In genomic region chrX:70262952-70263567, GRCh38 we compare ENCODE assay signal across 8 cellular contexts. TPM values are rescaled to one million over a fixed set of nuclear protein-coding genes. Genes with fewer than 3 reads are reported as not detected.
DNase-seq lines count a peak whose midpoint lies in the region; ATAC-seq, FAIRE-seq and TF ChIP-seq lines count a peak whose summit lies in the region.

No MANE protein-coding gene starts in this region.

- ATAC-seq in HG02885 (IDR thresholded peaks at IDR 0.05; ENCODE audit: poor library complexity, unreplicated experiment), result no peak

- FAIRE-seq in H54 (lab: Jason Lieb, UNC), result no peak

- DNase-seq in Daoy (ENCODE audit: low read depth) (peak; percentile 37), H54 (ENCODE audit: insufficient read length, low spot score) (peak; percentile 8), NCI-H2107 treated with DMSO at 0.1 percent for 48 hours (lab: John Stamatoyannopoulos, UW; ENCODE audit: unreplicated experiment) (peak; percentile 7), glomerular visceral epithelial cell (ENCODE audit: extremely low spot score) (peak; percentile 57), NCI-H446 (lab: John Stamatoyannopoulos, UW) (no peak)
- DNase-seq in activated CD8-positive, alpha-beta memory T cell treated with anti-CD3 and anti-CD28 coated beads for 24 hours, result peak; percentile 62
- peak; percentile 2 to 4 for DNase-seq in stimulated activated CD4-positive, alpha-beta T cell treated with anti-CD3 and anti-CD28 coated beads, Interleukin-1b, Interleukin-23, amount 100 ng/mL, for 4 hours (ENCODE audit: low read depth in 2 of 2)

- no peak for TF ChIP-seq POLR2A in H54 (IDR thresholded peaks at IDR 0.05; ENCODE audit: low read depth, low read length)

RNA-seq across cellular contexts. Expression of gene P2RY4, which starts 3.1 kb away (rescaled TPM):
- not detected in 2 replicates for total RNA-seq in Daoy (2014; rRNA removed; shearing (Covaris generic))

RNA-seq across cellular contexts. Expression of gene ARR3, which starts 5.1 kb away (rescaled TPM):
- total RNA-seq in Daoy (2014; rRNA removed; shearing (Covaris generic)), result not detected in 2 replicates

RNA-seq across cellular contexts. Expression of gene RAB41, which starts 18.9 kb away (rescaled TPM):
- total RNA-seq in Daoy (2014; rRNA removed; shearing (Covaris generic)), result not detected in 2 replicates

RNA-seq across cellular contexts. Expression of gene PDZD11, which starts 26.7 kb away (rescaled TPM):
- 45.1 and 50.5 TPM in 2 replicates for total RNA-seq in Daoy (2014; rRNA removed; shearing (Covaris generic))

RNA-seq across cellular contexts. Expression of gene KIF4A, which starts 26.8 kb away (rescaled TPM):
- total RNA-seq in Daoy (2014; rRNA removed; shearing (Covaris generic)), result 53.5 and 59.6 TPM in 2 replicates

Comparison
In these comparisons a context has a peak if more than half of its experiments do, and no peak if none do; other contexts are left out.
1. DNase-seq: peak in Daoy (single experiment), H54 (single experiment), NCI-H2107 treated with DMSO at 0.1 percent for 48 hours (single experiment), activated CD8-positive, alpha-beta memory T cell treated with anti-CD3 and anti-CD28 coated beads for 24 hours (single experiment), glomerular visceral epithelial cell (single experiment) and stimulated activated CD4-positive, alpha-beta T cell treated with anti-CD3 and anti-CD28 coated beads, Interleukin-1b, Interleukin-23, amount 100 ng/mL, for 4 hours (2 of 2); none in NCI-H446 (0 of 2).